ENCODE assay signal across 9 cellular contexts in the genomic region with DNA sequence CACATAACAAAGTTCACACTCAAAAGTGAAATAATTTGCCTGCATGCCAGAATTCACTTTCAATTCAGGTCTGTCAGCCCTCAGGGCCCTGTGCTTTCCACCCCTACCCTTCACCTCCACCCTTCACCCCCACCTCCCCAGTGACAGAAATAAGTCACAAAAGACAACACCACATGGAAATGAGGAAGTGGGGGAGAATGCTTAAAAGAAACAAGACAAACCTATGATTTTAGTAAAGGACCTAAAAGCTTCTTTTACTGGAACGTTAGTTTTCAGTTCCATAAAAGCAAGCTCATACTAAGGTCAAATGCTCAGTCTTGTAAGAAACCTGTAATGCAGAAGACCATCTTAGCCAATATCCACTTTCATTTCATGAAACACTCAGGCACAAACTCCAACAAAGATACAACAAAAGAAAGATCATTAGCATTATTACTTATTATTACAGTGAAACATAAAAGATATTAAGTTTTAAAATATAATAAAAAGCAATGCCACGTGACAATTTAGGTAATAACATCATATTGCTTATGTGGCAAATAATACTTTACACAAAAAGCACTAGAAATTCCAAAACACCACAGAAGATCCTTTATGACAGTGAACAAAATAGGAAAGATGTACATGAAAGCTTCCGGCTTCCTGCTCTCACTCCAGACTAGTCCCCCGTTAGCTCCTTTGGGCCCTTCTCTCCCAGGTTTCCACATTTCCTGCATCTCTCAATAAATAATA.
A peak's percentile ranks its signal among the peaks of the same experiment; 100 is the strongest.
DNase-seq lines count a peak whose midpoint lies in the region; ATAC-seq and TF ChIP-seq lines count a peak whose summit lies in the region.
"Had no signal": no experiment of that assay in that cellular context is flagged by ENCODE, and none has a peak within 500 bp of the region (broad histone marks: within the 10 kb centered on the region; RNA-seq: fewer than 3 reads in every experiment).

No MANE protein-coding gene starts in this region.

- no peak overlapping the region for H3K4me3 ChIP-seq in sigmoid colon

- H3K4me1 Mint-ChIP-seq in IgD-negative memory B cell, result peaks cover 17 to 23% (median 20%) of the 10 kb centered on the region in 3 donors
- H3K4me1 Mint-ChIP-seq in memory B cell, result peaks cover 26% of the 10 kb centered on the region

- ATAC-seq in GM19023 (IDR thresholded peaks at IDR 0.05; ENCODE audit: unreplicated experiment) (peak; percentile 86), HG02610 (IDR thresholded peaks at IDR 0.05; ENCODE audit: unreplicated experiment) (peak; percentile 94), memory B cell (ENCODE audit: low read depth) (peak; percentile 98)

- no peak for TF ChIP-seq CTCF in sigmoid colon (IDR thresholded peaks at IDR 0.05)

- intact Hi-C loops in sigmoid colon (cut with DNase I), result no loop called here

- no peak overlapping the region for H3K27ac ChIP-seq in sigmoid colon
- H3K27ac ChIP-seq: neutrophil had no signal

- H3K27me3 ChIP-seq in sigmoid colon, result no peaks in the 10 kb centered on the region
- H3K27me3 ChIP-seq: neutrophil had no signal

- H3K36me3 Mint-ChIP-seq in IgD-negative memory B cell, result peaks cover 10% of the 10 kb centered on the region
- H3K36me3 Mint-ChIP-seq in memory B cell, result peaks cover 14% of the 10 kb centered on the region

- no peak for TF ChIP-seq POLR2A in sigmoid colon (IDR thresholded peaks at IDR 0.05)

- H3K27me3 Mint-ChIP-seq in IgD-negative memory B cell, result no peaks in the 10 kb centered on the region
- H3K27me3 Mint-ChIP-seq in memory B cell, result no peaks in the 10 kb centered on the region

- WGBS in sigmoid colon, 2 donors, result 75 to 91% methylated on average over 4 of the region's 4 CpGs

- H3K4me1 ChIP-seq in sigmoid colon, result peaks cover 0 to 6% (median 2%) of the 10 kb centered on the region in 4 donors

- peaks cover 0 to 2% (median 0%) of the 10 kb centered on the region in 3 donors for H3K9me3 Mint-ChIP-seq in IgD-negative memory B cell
- peaks cover 1% of the 10 kb centered on the region for H3K9me3 Mint-ChIP-seq in memory B cell

- H3K27ac Mint-ChIP-seq in IgD-negative memory B cell, result peak overlapping the region; percentile 6 to 80 (median 64)
- H3K27ac Mint-ChIP-seq in memory B cell, result peak overlapping the region; percentile 69

- H3K4me3 Mint-ChIP-seq in IgD-negative memory B cell (peak overlapping the region in 3 of 4 donors; percentile 23 to 77 (median 70)), memory B cell (peak overlapping the region; percentile 75)

- no peaks in the 10 kb centered on the region for H3K36me3 ChIP-seq in sigmoid colon

- peak; percentile 14 to 49 for DNase-seq in memory B cell (ENCODE audit: low spot score in 2 of 2)
- no peak for DNase-seq in medulla oblongata (ENCODE audit: extremely low spot score)
- no peak for DNase-seq in NCI-H2171 treated with DMSO at 0.1 percent for 48 hours (lab: John Stamatoyannopoulos, UW)
- no peak for DNase-seq in sigmoid colon
- DNase-seq: foreskin melanocyte had no signal

- no peaks in the 10 kb centered on the region for H3K9me3 ChIP-seq in sigmoid colon
- H3K9me3 ChIP-seq: neutrophil had no signal

- no peak for TF ChIP-seq EP300 in sigmoid colon (IDR thresholded peaks at IDR 0.05)

Comparison
In these comparisons a context has a peak if more than half of its experiments do, and no peak if none do; other contexts are left out.
1. DNase-seq: peak in memory B cell (2 of 2); none in medulla oblongata (single experiment), NCI-H2171 treated with DMSO at 0.1 percent for 48 hours (single experiment) and sigmoid colon (single experiment).
2. Peak in every context shown above with its lines, with median percentiles within 50 percentile points of each other: ATAC-seq.